20 cellular contexts compared by ENCODE assay signal in genomic region chr2:43648979-43649701, GRCh38. TPM values are rescaled to one million over a fixed set of nuclear protein-coding genes. Genes with fewer than 3 reads are reported as not detected.
A peak's percentile ranks its signal among the peaks of the same experiment; 100 is the strongest.
DNase-seq lines count a peak whose midpoint lies in the region; FAIRE-seq and TF ChIP-seq lines count a peak whose summit lies in the region.
"Had no signal": no experiment of that assay in that cellular context is flagged by ENCODE, and none has a peak within 500 bp of the region (broad histone marks: within the 10 kb centered on the region; RNA-seq: fewer than 3 reads in every experiment).

No MANE protein-coding gene starts in this region.

- H3K4me1 ChIP-seq in GM23248 (ENCODE audit: insufficient read depth): peaks cover 8% of the 10 kb centered on the region; the same call in 1 of the 2 replicates
- H3K4me1 ChIP-seq in fibroblast of lung (ENCODE audit: control insufficient read depth, extremely low read depth, insufficient read depth, low read length): no peaks in the 10 kb centered on the region
- H3K4me1 ChIP-seq in muscle layer of duodenum (ENCODE audit: control insufficient read depth in 1 of 2, insufficient read depth in 2 of 2, low read length in 2 of 2): no peaks in the 10 kb centered on the region
- H3K4me1 ChIP-seq: BLaER1 treated with 17β-estradiol and CSF1 and Interleukin-3, amounts not matched to agents 10 nM and 100 nM; neural progenitor cell had no signal

- no peak overlapping the region for H3K4me3 ChIP-seq in GM23248
- no peak overlapping the region for H3K4me3 ChIP-seq in fibroblast of lung (replicated peaks in 1 of 4; ENCODE audit: control extremely low read depth in 1 of 4, insufficient read depth in 1 of 4, low read depth in 3 of 4, low read length in 4 of 4)
- H3K4me3 ChIP-seq in muscle layer of duodenum (ENCODE audit: low read depth in 1 of 2, low read length in 2 of 2): no peak overlapping the region
- H3K4me3 ChIP-seq: BLaER1 treated with 17β-estradiol and CSF1 and Interleukin-3, amounts not matched to agents 10 nM and 100 nM; neural progenitor cell had no signal

- no peaks in the 10 kb centered on the region for H3K27me3 ChIP-seq in GM23248 (replicated peaks; ENCODE audit: insufficient read depth)
- no peaks in the 10 kb centered on the region for H3K27me3 ChIP-seq in fibroblast of lung (ENCODE audit: control insufficient read depth, insufficient read depth, low read length)
- H3K27me3 ChIP-seq in muscle layer of duodenum (ENCODE audit: low read depth, low read length): no peaks in the 10 kb centered on the region
- H3K27me3 ChIP-seq: BLaER1 treated with 17β-estradiol and CSF1 and Interleukin-3, amounts not matched to agents 10 nM and 100 nM; neural progenitor cell had no signal

- H3K79me2 ChIP-seq in GM23248 (ENCODE audit: insufficient read depth) (no peaks in the 10 kb centered on the region), fibroblast of lung (ENCODE audit: control insufficient read depth, insufficient read depth, low read length) (no peaks in the 10 kb centered on the region)

- 73 to 87% methylated on average over 3 of the region's 3 CpGs for WGBS in GM23248 (ENCODE audit: low coverage in 1 of 2, low lambda C conversion rate in 2 of 2, missing lambda C conversion rate in 2 of 2), 2 experiments

- H3K4me3 Mint-ChIP-seq in glutamatergic neuron (ENCODE audit: unreplicated experiment): no peak overlapping the region
- H3K4me3 Mint-ChIP-seq: activated T-helper 1 cell treated with anti-CD3 and anti-CD28 coated beads, Interleukin-12 subunit alpha, Interleukin-12 subunit beta, Interleukin-2, Interleukin-4 antibody, amounts not matched to agents 30 ng/mL and 10 ng/mL and 1 ng/mL, durations not matched to agents 14 hours and 24 hours and 36 hours; immature natural killer cell; neural progenitor cell had no signal

- no peaks in the 10 kb centered on the region for H3K9me3 ChIP-seq in GM23248 (ENCODE audit: low read depth)
- H3K9me3 ChIP-seq in fibroblast of lung (ENCODE audit: control insufficient read depth, insufficient read depth, low read depth, low read length): no peaks in the 10 kb centered on the region
- no peaks in the 10 kb centered on the region for H3K9me3 ChIP-seq in muscle layer of duodenum (ENCODE audit: control insufficient read depth in 1 of 2, low read length in 2 of 2)
- H3K9me3 ChIP-seq: BLaER1 treated with 17β-estradiol and CSF1 and Interleukin-3, amounts not matched to agents 10 nM and 100 nM had no signal

- H3K4me1 Mint-ChIP-seq in glutamatergic neuron (ENCODE audit: low read depth, unreplicated experiment): no peaks in the 10 kb centered on the region
- H3K4me1 Mint-ChIP-seq: immature natural killer cell, neural progenitor cell had no signal

- FAIRE-seq in urothelium cell line (lab: Jason Lieb, UNC): peak; percentile 40
- FAIRE-seq: H1 had no signal

- in situ Hi-C loops in GM23248 (cut with MboI): no loop called here

- H3K9me2 ChIP-seq in GM23248 (ENCODE audit: insufficient read depth): no peaks in the 10 kb centered on the region

- H2AFZ ChIP-seq in GM23248 (peak overlapping the region; percentile 18; the same call in 1 of the 2 replicates), fibroblast of lung (ENCODE audit: low read length) (peak overlapping the region; percentile 12)
- H2AFZ ChIP-seq: neural progenitor cell had no signal

- H3K9ac ChIP-seq in GM23248 (no peak overlapping the region), fibroblast of lung (ENCODE audit: insufficient read depth, low read length) (no peak overlapping the region)
- H3K9ac ChIP-seq: BLaER1 treated with 17β-estradiol and CSF1 and Interleukin-3, amounts not matched to agents 10 nM and 100 nM; neural progenitor cell had no signal

- no peak for TF ChIP-seq CTCF in fibroblast of lung (conservative IDR thresholded peaks at IDR 0.05 in 1 of 2, IDR thresholded peaks at IDR 0.05 in 1 of 2; ENCODE audit: low read depth in 1 of 2, low read length in 2 of 2)
- no peak for TF ChIP-seq CTCF in glutamatergic neuron (IDR thresholded peaks at IDR 0.05; ENCODE audit: partially characterized antibody, unreplicated experiment)

- H3K27me3 Mint-ChIP-seq in glutamatergic neuron (ENCODE audit: unreplicated experiment): peaks cover 1% of the 10 kb centered on the region

- H3K27ac ChIP-seq in GM23248 (no peak overlapping the region), fibroblast of lung (ENCODE audit: insufficient read depth, low read length) (no peak overlapping the region), muscle layer of duodenum (ENCODE audit: low read length) (peak overlapping the region; percentile 13)
- H3K27ac ChIP-seq: BLaER1 treated with 17β-estradiol and CSF1 and Interleukin-3, amounts not matched to agents 10 nM and 100 nM; neural progenitor cell; VCaP had no signal

- H4K20me1 ChIP-seq in GM23248 (ENCODE audit: insufficient read depth) (no peaks in the 10 kb centered on the region), fibroblast of lung (ENCODE audit: control insufficient read depth, extremely low read depth, insufficient read depth, low read length) (no peaks in the 10 kb centered on the region)
- H4K20me1 ChIP-seq: BLaER1 treated with 17β-estradiol and CSF1 and Interleukin-3, amounts not matched to agents 10 nM and 100 nM had no signal

- no peak overlapping the region for H3K27ac Mint-ChIP-seq in glutamatergic neuron (ENCODE audit: unreplicated experiment)
- H3K27ac Mint-ChIP-seq: activated T-helper 1 cell treated with anti-CD3 and anti-CD28 coated beads, Interleukin-12 subunit alpha, Interleukin-12 subunit beta, Interleukin-2, Interleukin-4 antibody, amounts not matched to agents 30 ng/mL and 10 ng/mL and 1 ng/mL, durations not matched to agents 14 hours and 24 hours and 36 hours; immature natural killer cell; neural progenitor cell had no signal

- DNase-seq in GM23248 (no peak), fibroblast of lung (ENCODE audit: low read depth in 2 of 2) (peak; percentile 29 to 75), urothelium cell line (ENCODE audit: low spot score) (no peak), pons (ENCODE audit: low spot score) (no peak), glutamatergic neuron (no peak)
- DNase-seq in activated effector memory CD4-positive, alpha-beta T cell treated with Interleukin-2 at 50 U/mL for 16 hours: no peak
- DNase-seq: amniotic stem cell, head of caudate nucleus, immature natural killer cell, KBM-7, mammary epithelial cell, NCI-H1048, NCI-H526, Right ventricle myocardium superior had no signal

- no peaks in the 10 kb centered on the region for H3K9me3 Mint-ChIP-seq in glutamatergic neuron (ENCODE audit: unreplicated experiment)
- H3K9me3 Mint-ChIP-seq: activated T-helper 1 cell treated with anti-CD3 and anti-CD28 coated beads, Interleukin-12 subunit alpha, Interleukin-12 subunit beta, Interleukin-2, Interleukin-4 antibody, amounts not matched to agents 30 ng/mL and 10 ng/mL and 1 ng/mL, durations not matched to agents 14 hours and 24 hours and 36 hours; immature natural killer cell; neural progenitor cell had no signal

- H3F3A ChIP-seq in GM23248 (ENCODE audit: insufficient read depth): peaks cover 6% of the 10 kb centered on the region; the same call in 1 of the 2 replicates

- H3K36me3 Mint-ChIP-seq in glutamatergic neuron (ENCODE audit: unreplicated experiment): no peaks in the 10 kb centered on the region
- H3K36me3 Mint-ChIP-seq: immature natural killer cell, neural progenitor cell had no signal

- no peak overlapping the region for H3K4me2 ChIP-seq in GM23248 (ENCODE audit: unreplicated experiment)
- H3K4me2 ChIP-seq in fibroblast of lung (ENCODE audit: extremely low read depth, insufficient read depth, low read length): no peak overlapping the region
- H3K4me2 ChIP-seq: BLaER1 treated with 17β-estradiol and CSF1 and Interleukin-3, amounts not matched to agents 10 nM and 100 nM; neural progenitor cell had no signal

- H3K36me3 ChIP-seq in GM23248 (ENCODE audit: low read depth): no peaks in the 10 kb centered on the region
- H3K36me3 ChIP-seq in fibroblast of lung (ENCODE audit: control insufficient read depth, insufficient read depth, low read length): no peaks in the 10 kb centered on the region
- H3K36me3 ChIP-seq in muscle layer of duodenum (ENCODE audit: control insufficient read depth in 1 of 2, insufficient read depth in 2 of 2, low read length in 2 of 2): no peaks in the 10 kb centered on the region
- H3K36me3 ChIP-seq: BLaER1 treated with 17β-estradiol and CSF1 and Interleukin-3, amounts not matched to agents 10 nM and 100 nM; neural progenitor cell had no signal

RNA-seq across cellular contexts. Expression of gene PLEKHH2, which starts 12.1 kb away (rescaled TPM):
- 1.6 and 2.2 TPM in 2 replicates for total RNA-seq in GM23248 (2014; rRNA removed; shearing (Covaris generic))
- 0.90 and 1.1 TPM in 2 replicates for polyA plus RNA-seq in GM23248 (2016; fragmentation: Nextera tagmentation; extraction: Ambion mirVana)
- total RNA-seq in fibroblast of lung: 14.0 and 15.9 TPM in 2 replicates
- 4.3 and 6.9 TPM in 2 replicates for polyA plus RNA-seq in fibroblast of lung
- 1.5 and 2.9 TPM in 2 replicates for polyA plus RNA-seq in fibroblast of lung (2012)
- polyA minus RNA-seq in fibroblast of lung (ENCODE audit: low replicate concordance): 1.1 and 2.4 TPM in 2 replicates
- total RNA-seq in glutamatergic neuron (ENCODE audit: unreplicated experiment): 0.71 TPM
- polyA plus RNA-seq: immature natural killer cell had no signal

RNA-seq across cellular contexts. Expression of gene C1GALT1C1L, which starts 27.1 kb away (rescaled TPM):
- total RNA-seq in GM23248 (2014; rRNA removed; shearing (Covaris generic)): not detected in 2 replicates
- polyA plus RNA-seq in GM23248 (2016; fragmentation: Nextera tagmentation; extraction: Ambion mirVana) (0.41 and 0.54 TPM in 2 replicates), fibroblast of lung (0.82 and 1.9 TPM in 2 replicates)
- total RNA-seq in fibroblast of lung (0.33 and 0.51 TPM in 2 replicates), glutamatergic neuron (ENCODE audit: unreplicated experiment) (0.49 TPM)
- 0.31 and 1.1 TPM in 2 replicates for polyA plus RNA-seq in fibroblast of lung (2012)
- polyA minus RNA-seq in fibroblast of lung (ENCODE audit: low replicate concordance): not detected in 2 replicates
- total RNA-seq: activated T-helper 1 cell treated with anti-CD3 and anti-CD28 coated beads, Interleukin-12 subunit alpha, Interleukin-12 subunit beta, Interleukin-2, Interleukin-4 antibody, amounts not matched to agents 30 ng/mL and 10 ng/mL and 1 ng/mL, durations not matched to agents 14 hours and 24 hours and 36 hours; H1 had no signal
- polyA plus RNA-seq: immature natural killer cell had no signal

RNA-seq across cellular contexts. Expression of gene THADA, which starts 53.3 kb away (rescaled TPM):
- 15.2 and 15.8 TPM in 2 replicates for total RNA-seq in GM23248 (2014; rRNA removed; shearing (Covaris generic))
- 11.0 and 14.1 TPM in 2 replicates for polyA plus RNA-seq in GM23248 (2016; fragmentation: Nextera tagmentation; extraction: Ambion mirVana)
- 32.4 and 36.2 TPM in 2 replicates for total RNA-seq in fibroblast of lung
- 9.2 and 15.4 TPM in 2 replicates for polyA plus RNA-seq in fibroblast of lung
- 9.8 and 11.7 TPM in 2 replicates for polyA plus RNA-seq in fibroblast of lung (2012)
- 84.3 and 118 TPM in 2 replicates for polyA minus RNA-seq in fibroblast of lung (ENCODE audit: low replicate concordance)
- total RNA-seq in glutamatergic neuron (ENCODE audit: unreplicated experiment): 15.0 TPM

Comparison
In these comparisons a context has a peak if more than half of its experiments do, and no peak if none do; other contexts are left out.
1. DNase-seq: peak in fibroblast of lung (2 of 2); none in GM23248 (single experiment), urothelium cell line (single experiment), activated effector memory CD4-positive, alpha-beta T cell treated with Interleukin-2 at 50 U/mL for 16 hours (single experiment), pons (single experiment) and glutamatergic neuron (single experiment).